1 cellular context compared by ENCODE assay signal in the genomic region with DNA sequence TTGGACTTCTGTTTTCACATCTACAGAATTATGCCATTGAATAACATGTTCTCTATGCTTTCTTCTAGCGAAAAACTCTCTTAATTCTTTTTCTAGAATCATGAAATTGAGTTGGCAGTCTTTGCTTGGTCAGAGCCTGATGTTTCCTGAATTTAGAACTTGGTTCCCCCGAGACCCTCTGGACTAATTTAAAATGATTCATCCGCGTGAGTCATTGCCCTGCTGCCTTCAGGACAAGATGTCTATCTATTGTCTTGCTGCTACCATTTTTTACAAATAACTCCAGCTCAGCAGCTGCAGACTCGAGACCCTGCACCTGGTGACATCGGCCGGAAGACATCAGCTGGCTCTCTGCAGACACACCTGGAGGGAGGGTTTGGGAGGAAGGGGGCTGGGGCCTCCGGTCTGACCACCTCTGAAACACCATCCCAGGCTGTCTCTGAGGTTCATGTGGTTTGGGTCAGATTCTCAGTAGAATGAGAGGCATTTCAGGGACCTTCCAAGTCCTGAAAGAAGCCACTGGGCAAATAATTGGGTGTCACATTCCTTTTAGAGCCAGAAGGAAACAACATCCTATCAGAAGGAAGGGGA.
TF ChIP-seq lines count a peak whose summit lies in the region.

No MANE protein-coding gene starts in this region.

TF ChIP-seq in GM12878, 131 proteins besides CTCF, POLR2A, EP300 and RAD21 (continued from another document and continues in another):
- TF ChIP-seq, protein P1, sequence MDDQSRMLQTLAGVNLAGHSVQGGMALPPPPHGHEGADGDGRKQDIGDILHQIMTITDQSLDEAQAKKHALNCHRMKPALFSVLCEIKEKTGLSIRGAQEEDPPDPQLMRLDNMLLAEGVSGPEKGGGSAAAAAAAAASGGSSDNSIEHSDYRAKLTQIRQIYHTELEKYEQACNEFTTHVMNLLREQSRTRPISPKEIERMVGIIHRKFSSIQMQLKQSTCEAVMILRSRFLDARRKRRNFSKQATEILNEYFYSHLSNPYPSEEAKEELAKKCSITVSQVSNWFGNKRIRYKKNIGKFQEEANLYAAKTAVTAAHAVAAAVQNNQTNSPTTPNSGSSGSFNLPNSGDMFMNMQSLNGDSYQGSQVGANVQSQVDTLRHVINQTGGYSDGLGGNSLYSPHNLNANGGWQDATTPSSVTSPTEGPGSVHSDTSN (IDR thresholded peaks at IDR 0.05; ENCODE audit: insufficient replicate concordance, low read depth, low read length), result no peak
- TF ChIP-seq, protein P2, sequence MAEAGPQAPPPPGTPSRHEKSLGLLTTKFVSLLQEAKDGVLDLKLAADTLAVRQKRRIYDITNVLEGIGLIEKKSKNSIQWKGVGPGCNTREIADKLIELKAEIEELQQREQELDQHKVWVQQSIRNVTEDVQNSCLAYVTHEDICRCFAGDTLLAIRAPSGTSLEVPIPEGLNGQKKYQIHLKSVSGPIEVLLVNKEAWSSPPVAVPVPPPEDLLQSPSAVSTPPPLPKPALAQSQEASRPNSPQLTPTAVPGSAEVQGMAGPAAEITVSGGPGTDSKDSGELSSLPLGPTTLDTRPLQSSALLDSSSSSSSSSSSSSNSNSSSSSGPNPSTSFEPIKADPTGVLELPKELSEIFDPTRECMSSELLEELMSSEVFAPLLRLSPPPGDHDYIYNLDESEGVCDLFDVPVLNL (IDR thresholded peaks at IDR 0.05; ENCODE audit: low read depth, low read length), result no peak
- TF ChIP-seq RELA (IDR thresholded peaks at IDR 0.05; ENCODE audit: borderline replicate concordance, partially characterized antibody), result no peak
- no peak for TF ChIP-seq NR2C2 (IDR thresholded peaks at IDR 0.05; ENCODE audit: borderline replicate concordance, control insufficient read depth, insufficient read length, low read depth)
- TF ChIP-seq, protein P3, sequence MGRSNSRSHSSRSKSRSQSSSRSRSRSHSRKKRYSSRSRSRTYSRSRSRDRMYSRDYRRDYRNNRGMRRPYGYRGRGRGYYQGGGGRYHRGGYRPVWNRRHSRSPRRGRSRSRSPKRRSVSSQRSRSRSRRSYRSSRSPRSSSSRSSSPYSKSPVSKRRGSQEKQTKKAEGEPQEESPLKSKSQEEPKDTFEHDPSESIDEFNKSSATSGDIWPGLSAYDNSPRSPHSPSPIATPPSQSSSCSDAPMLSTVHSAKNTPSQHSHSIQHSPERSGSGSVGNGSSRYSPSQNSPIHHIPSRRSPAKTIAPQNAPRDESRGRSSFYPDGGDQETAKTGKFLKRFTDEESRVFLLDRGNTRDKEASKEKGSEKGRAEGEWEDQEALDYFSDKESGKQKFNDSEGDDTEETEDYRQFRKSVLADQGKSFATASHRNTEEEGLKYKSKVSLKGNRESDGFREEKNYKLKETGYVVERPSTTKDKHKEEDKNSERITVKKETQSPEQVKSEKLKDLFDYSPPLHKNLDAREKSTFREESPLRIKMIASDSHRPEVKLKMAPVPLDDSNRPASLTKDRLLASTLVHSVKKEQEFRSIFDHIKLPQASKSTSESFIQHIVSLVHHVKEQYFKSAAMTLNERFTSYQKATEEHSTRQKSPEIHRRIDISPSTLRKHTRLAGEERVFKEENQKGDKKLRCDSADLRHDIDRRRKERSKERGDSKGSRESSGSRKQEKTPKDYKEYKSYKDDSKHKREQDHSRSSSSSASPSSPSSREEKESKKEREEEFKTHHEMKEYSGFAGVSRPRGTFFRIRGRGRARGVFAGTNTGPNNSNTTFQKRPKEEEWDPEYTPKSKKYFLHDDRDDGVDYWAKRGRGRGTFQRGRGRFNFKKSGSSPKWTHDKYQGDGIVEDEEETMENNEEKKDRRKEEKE (IDR thresholded peaks at IDR 0.05), result no peak
- TF ChIP-seq, protein P4, sequence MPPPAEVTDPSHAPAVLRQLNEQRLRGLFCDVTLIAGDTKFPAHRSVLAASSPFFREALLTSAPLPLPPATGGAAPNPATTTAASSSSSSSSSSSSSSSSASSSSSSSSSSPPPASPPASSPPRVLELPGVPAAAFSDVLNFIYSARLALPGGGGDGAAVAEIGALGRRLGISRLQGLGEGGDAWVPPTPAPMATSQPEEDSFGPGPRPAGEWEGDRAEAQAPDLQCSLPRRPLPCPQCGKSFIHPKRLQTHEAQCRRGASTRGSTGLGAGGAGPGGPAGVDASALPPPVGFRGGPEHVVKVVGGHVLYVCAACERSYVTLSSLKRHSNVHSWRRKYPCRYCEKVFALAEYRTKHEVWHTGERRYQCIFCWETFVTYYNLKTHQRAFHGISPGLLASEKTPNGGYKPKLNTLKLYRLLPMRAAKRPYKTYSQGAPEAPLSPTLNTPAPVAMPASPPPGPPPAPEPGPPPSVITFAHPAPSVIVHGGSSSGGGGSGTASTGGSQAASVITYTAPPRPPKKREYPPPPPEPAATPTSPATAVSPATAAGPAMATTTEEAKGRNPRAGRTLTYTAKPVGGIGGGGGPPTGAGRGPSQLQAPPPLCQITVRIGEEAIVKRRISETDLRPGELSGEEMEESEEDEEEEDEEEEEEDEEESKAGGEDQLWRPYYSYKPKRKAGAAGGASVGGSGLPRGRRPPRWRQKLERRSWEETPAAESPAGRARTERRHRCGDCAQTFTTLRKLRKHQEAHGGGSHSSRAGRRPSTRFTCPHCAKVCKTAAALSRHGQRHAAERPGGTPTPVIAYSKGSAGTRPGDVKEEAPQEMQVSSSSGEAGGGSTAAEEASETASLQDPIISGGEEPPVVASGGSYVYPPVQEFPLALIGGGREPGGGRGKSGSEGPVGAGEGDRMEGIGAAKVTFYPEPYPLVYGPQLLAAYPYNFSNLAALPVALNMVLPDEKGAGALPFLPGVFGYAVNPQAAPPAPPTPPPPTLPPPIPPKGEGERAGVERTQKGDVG (CRISPR knock-in tag; IDR thresholded peaks at IDR 0.05), result no peak
- peak; percentile 26; the same call in 1 of the 2 replicates for TF ChIP-seq SMC3 (IDR thresholded peaks at IDR 0.05; ENCODE audit: borderline replicate concordance, low read length)
- TF ChIP-seq NRF1 (conservative IDR thresholded peaks at IDR 0.05; ENCODE audit: low read depth, low read length), result no peak
- no peak for TF ChIP-seq ZNF274 (IDR thresholded peaks at IDR 0.05; ENCODE audit: insufficient read depth, insufficient read length)
- TF ChIP-seq RUNX3 (IDR thresholded peaks at IDR 0.05; ENCODE audit: low read length), result peak; percentile 90
- peak; percentile 59; the same call in 1 of the 2 replicates for TF ChIP-seq NFIC (IDR thresholded peaks at IDR 0.05; ENCODE audit: low read depth, low read length)
- no peak for TF ChIP-seq POLR2AphosphoS2 (IDR thresholded peaks at IDR 0.05; ENCODE audit: low read depth, low read length)
- TF ChIP-seq, protein P5, sequence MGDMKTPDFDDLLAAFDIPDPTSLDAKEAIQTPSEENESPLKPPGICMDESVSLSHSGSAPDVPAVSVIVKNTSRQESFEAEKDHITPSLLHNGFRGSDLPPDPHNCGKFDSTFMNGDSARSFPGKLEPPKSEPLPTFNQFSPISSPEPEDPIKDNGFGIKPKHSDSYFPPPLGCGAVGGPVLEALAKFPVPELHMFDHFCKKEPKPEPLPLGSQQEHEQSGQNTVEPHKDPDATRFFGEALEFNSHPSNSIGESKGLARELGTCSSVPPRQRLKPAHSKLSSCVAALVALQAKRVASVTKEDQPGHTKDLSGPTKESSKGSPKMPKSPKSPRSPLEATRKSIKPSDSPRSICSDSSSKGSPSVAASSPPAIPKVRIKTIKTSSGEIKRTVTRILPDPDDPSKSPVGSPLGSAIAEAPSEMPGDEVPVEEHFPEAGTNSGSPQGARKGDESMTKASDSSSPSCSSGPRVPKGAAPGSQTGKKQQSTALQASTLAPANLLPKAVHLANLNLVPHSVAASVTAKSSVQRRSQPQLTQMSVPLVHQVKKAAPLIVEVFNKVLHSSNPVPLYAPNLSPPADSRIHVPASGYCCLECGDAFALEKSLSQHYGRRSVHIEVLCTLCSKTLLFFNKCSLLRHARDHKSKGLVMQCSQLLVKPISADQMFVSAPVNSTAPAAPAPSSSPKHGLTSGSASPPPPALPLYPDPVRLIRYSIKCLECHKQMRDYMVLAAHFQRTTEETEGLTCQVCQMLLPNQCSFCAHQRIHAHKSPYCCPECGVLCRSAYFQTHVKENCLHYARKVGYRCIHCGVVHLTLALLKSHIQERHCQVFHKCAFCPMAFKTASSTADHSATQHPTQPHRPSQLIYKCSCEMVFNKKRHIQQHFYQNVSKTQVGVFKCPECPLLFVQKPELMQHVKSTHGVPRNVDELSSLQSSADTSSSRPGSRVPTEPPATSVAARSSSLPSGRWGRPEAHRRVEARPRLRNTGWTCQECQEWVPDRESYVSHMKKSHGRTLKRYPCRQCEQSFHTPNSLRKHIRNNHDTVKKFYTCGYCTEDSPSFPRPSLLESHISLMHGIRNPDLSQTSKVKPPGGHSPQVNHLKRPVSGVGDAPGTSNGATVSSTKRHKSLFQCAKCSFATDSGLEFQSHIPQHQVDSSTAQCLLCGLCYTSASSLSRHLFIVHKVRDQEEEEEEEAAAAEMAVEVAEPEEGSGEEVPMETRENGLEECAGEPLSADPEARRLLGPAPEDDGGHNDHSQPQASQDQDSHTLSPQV (IDR thresholded peaks at IDR 0.05), result no peak
- no peak for TF ChIP-seq SMAD5 (IDR thresholded peaks at IDR 0.05; ENCODE audit: low read depth)
- TF ChIP-seq ZNF384 (IDR thresholded peaks at IDR 0.05; ENCODE audit: borderline replicate concordance, low read depth, low read length), result 0 out of 2 replicates have a peak, but pooled peaks have one; percentile 8
- TF ChIP-seq TCF7 (IDR thresholded peaks at IDR 0.05; ENCODE audit: borderline replicate concordance), result no peak
- TF ChIP-seq SRF (IDR thresholded peaks at IDR 0.05; ENCODE audit: low read depth in 2 of 2, low read length in 2 of 2), result no peak
- TF ChIP-seq EGR1 (IDR thresholded peaks at IDR 0.05; ENCODE audit: borderline replicate concordance in 1 of 2, low read depth in 2 of 2, low read length in 2 of 2), result no peak
- no peak for TF ChIP-seq HDAC6 (IDR thresholded peaks at IDR 0.05; ENCODE audit: unreplicated experiment)
- TF ChIP-seq BCL11A (IDR thresholded peaks at IDR 0.05; ENCODE audit: low read depth, low read length), result no peak
- TF ChIP-seq WRNIP1 (IDR thresholded peaks at IDR 0.05; ENCODE audit: borderline replicate concordance, low read depth, low read length), result no peak
- no peak for TF ChIP-seq MXI1 (IDR thresholded peaks at IDR 0.05; ENCODE audit: low read depth, low read length)
- no peak for TF ChIP-seq ZNF622 (IDR thresholded peaks at IDR 0.05)
- 0 out of 2 replicates have a peak, but pooled peaks have one; percentile 57 for TF ChIP-seq CHD2 (IDR thresholded peaks at IDR 0.05; ENCODE audit: borderline replicate concordance, low read depth, low read length)
- TF ChIP-seq SMARCA5 (IDR thresholded peaks at IDR 0.05), result no peak
- TF ChIP-seq, protein P6, sequence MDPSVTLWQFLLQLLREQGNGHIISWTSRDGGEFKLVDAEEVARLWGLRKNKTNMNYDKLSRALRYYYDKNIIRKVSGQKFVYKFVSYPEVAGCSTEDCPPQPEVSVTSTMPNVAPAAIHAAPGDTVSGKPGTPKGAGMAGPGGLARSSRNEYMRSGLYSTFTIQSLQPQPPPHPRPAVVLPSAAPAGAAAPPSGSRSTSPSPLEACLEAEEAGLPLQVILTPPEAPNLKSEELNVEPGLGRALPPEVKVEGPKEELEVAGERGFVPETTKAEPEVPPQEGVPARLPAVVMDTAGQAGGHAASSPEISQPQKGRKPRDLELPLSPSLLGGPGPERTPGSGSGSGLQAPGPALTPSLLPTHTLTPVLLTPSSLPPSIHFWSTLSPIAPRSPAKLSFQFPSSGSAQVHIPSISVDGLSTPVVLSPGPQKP (IDR thresholded peaks at IDR 0.05; ENCODE audit: low read depth, low read length), result no peak
- TF ChIP-seq, protein P7, sequence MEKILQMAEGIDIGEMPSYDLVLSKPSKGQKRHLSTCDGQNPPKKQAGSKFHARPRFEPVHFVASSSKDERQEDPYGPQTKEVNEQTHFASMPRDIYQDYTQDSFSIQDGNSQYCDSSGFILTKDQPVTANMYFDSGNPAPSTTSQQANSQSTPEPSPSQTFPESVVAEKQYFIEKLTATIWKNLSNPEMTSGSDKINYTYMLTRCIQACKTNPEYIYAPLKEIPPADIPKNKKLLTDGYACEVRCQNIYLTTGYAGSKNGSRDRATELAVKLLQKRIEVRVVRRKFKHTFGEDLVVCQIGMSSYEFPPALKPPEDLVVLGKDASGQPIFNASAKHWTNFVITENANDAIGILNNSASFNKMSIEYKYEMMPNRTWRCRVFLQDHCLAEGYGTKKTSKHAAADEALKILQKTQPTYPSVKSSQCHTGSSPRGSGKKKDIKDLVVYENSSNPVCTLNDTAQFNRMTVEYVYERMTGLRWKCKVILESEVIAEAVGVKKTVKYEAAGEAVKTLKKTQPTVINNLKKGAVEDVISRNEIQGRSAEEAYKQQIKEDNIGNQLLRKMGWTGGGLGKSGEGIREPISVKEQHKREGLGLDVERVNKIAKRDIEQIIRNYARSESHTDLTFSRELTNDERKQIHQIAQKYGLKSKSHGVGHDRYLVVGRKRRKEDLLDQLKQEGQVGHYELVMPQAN (conservative IDR thresholded peaks at IDR 0.05), result no peak
- TF ChIP-seq NFXL1 (IDR thresholded peaks at IDR 0.05; ENCODE audit: borderline replicate concordance), result no peak
- no peak for TF ChIP-seq ZNF207 (IDR thresholded peaks at IDR 0.05; ENCODE audit: borderline replicate concordance)
- no peak for TF ChIP-seq IRF4 (IDR thresholded peaks at IDR 0.05; ENCODE audit: low read depth, low read length)
- TF ChIP-seq JUND (IDR thresholded peaks at IDR 0.05; ENCODE audit: low read depth, low read length), result no peak
- no peak for TF ChIP-seq TBL1XR1 (IDR thresholded peaks at IDR 0.05; ENCODE audit: low read depth, low read length)
- TF ChIP-seq FOS (IDR thresholded peaks at IDR 0.05; ENCODE audit: borderline replicate concordance, extremely low read depth, insufficient read length), result no peak
- TF ChIP-seq SMAD1 (IDR thresholded peaks at IDR 0.05; ENCODE audit: low read depth, partially characterized antibody), result no peak
- no peak for TF ChIP-seq LARP7 (IDR thresholded peaks at IDR 0.05)
- TF ChIP-seq CBX3 (IDR thresholded peaks at IDR 0.05; ENCODE audit: borderline replicate concordance, low read depth), result no peak
- peak; percentile 85 for TF ChIP-seq EED (IDR thresholded peaks at IDR 0.05; ENCODE audit: low read depth)
- TF ChIP-seq, protein P8, sequence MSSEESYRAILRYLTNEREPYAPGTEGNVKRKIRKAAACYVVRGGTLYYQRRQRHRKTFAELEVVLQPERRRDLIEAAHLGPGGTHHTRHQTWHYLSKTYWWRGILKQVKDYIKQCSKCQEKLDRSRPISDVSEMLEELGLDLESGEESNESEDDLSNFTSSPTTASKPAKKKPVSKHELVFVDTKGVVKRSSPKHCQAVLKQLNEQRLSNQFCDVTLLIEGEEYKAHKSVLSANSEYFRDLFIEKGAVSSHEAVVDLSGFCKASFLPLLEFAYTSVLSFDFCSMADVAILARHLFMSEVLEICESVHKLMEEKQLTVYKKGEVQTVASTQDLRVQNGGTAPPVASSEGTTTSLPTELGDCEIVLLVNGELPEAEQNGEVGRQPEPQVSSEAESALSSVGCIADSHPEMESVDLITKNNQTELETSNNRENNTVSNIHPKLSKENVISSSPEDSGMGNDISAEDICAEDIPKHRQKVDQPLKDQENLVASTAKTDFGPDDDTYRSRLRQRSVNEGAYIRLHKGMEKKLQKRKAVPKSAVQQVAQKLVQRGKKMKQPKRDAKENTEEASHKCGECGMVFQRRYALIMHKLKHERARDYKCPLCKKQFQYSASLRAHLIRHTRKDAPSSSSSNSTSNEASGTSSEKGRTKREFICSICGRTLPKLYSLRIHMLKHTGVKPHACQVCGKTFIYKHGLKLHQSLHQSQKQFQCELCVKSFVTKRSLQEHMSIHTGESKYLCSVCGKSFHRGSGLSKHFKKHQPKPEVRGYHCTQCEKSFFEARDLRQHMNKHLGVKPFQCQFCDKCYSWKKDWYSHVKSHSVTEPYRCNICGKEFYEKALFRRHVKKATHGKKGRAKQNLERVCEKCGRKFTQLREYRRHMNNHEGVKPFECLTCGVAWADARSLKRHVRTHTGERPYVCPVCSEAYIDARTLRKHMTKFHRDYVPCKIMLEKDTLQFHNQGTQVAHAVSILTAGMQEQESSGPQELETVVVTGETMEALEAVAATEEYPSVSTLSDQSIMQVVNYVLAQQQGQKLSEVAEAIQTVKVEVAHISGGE (CRISPR knock-in tag; IDR thresholded peaks at IDR 0.05), result no peak
- no peak for TF ChIP-seq ZSCAN29 (IDR thresholded peaks at IDR 0.05)
